Comparison of ENCODE assay signal across 33 cellular contexts in the genomic region with DNA sequence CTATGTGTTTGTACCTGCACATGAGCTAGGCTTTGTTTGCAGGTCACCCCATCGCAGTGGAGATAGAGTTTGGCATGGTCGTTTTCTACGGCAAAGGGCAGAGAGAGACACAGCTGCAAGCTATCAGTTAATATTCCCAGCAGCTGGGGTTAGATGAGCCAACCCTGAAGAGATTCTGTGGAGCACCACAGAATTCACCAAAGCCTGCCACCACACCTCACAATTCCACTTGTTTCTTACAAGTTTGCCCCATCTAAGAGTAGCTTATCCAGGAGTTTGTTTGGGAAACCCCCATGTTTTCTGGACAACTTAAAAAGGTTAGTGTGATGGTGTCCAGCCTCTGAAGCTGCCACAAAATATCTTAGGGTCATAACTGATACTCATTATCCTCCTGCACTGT.
"Had no signal": no experiment of that assay in that cellular context is flagged by ENCODE, and none has a peak within 500 bp of the region (broad histone marks: within the 10 kb centered on the region; RNA-seq: fewer than 3 reads in every experiment).

No MANE protein-coding gene starts in this region.

- H3K27me3 ChIP-seq: adrenal gland, body of pancreas, brain microvascular endothelial cell, breast epithelium had no signal

- H3K27ac ChIP-seq: adrenal gland, body of pancreas, brain microvascular endothelial cell, breast epithelium, WERI-Rb-1 had no signal

- DNase-seq: activated CD4-positive, alpha-beta memory T cell treated with anti-CD3 and anti-CD28 coated beads, Interleukin-2, amount 10 ng/mL, durations not matched to agents 7 days and 5 days; activated CD4-positive, alpha-beta T cell treated with anti-CD3 and anti-CD28 coated beads for 1 hour; activated CD4-positive, alpha-beta T cell treated with anti-CD3 and anti-CD28 coated beads for 36 hours; activated CD4-positive, alpha-beta T cell treated with anti-CD3 and anti-CD28 coated beads for 48 hours; activated CD4-positive, alpha-beta T cell treated with anti-CD3 and anti-CD28 coated beads, Interleukin-2, amount 10 ng/mL, durations not matched to agents 7 days and 5 days; activated CD4-positive, alpha-beta T cell treated with anti-CD3 and anti-CD28 coated beads, Interleukin-2, amount 50 U/mL, for 48 hours; activated CD4-positive, CD25-positive, alpha-beta regulatory T cell; activated CD8-positive, alpha-beta memory T cell treated with anti-CD3 and anti-CD28 coated beads for 24 hours; activated CD8-positive, alpha-beta memory T cell treated with anti-CD3 and anti-CD28 coated beads, Interleukin-2, amount 10 ng/mL, durations not matched to agents 7 days and 5 days; activated CD8-positive, alpha-beta memory T cell treated with anti-CD3 and anti-CD28 coated beads, Interleukin-2, amount 50 U/mL, for 48 hours; activated CD8-positive, alpha-beta T cell treated with anti-CD3 and anti-CD28 coated beads, Interleukin-2, amount 10 ng/mL, durations not matched to agents 7 days and 5 days; activated effector memory CD4-positive, alpha-beta T cell treated with anti-CD3 and anti-CD28 coated beads, Interleukin-2, amount 50 U/mL, for 16 hours; activated gamma-delta T cell treated with Interleukin-2 at 50 U/mL for 16 hours; activated naive CD4-positive, alpha-beta T cell; activated naive CD4-positive, alpha-beta T cell treated with anti-CD3 and anti-CD28 coated beads for 36 hours; activated naive CD4-positive, alpha-beta T cell treated with anti-CD3 and anti-CD28 coated beads, Interleukin-2, amount 50 U/mL, for 16 hours; activated naive CD8-positive, alpha-beta T cell treated with anti-CD3 and anti-CD28 coated beads for 36 hours; activated T-cell treated with anti-CD3 and anti-CD28 coated beads, Interleukin-2, amount 50 U/mL, for 1 hour; activated T-cell treated with anti-CD3 and anti-CD28 coated beads, Interleukin-2, amount 50 U/mL, for 4 hours; activated T-cell treated with anti-CD3 and anti-CD28 coated beads, Interleukin-2, amount 50 U/mL, for 72 hours; adrenal gland; amniotic stem cell; aorta; body of pancreas; brain microvascular endothelial cell; central memory CD4-positive, alpha-beta T cell; T-cell; T-helper 17 cell; T-helper 9 cell; WERI-Rb-1 had no signal

- FAIRE-seq: astrocyte, TTC549 had no signal

- H3K4me1 ChIP-seq: body of pancreas, breast epithelium had no signal

- H3K36me3 ChIP-seq: adrenal gland, brain microvascular endothelial cell, breast epithelium, WERI-Rb-1 had no signal

- H3K9me3 ChIP-seq: adrenal gland, body of pancreas, breast epithelium had no signal

- H3K4me3 ChIP-seq: adrenal gland, body of pancreas, breast epithelium had no signal
